Comparison of ENCODE assay signal across 13 cellular contexts in the genomic region with DNA sequence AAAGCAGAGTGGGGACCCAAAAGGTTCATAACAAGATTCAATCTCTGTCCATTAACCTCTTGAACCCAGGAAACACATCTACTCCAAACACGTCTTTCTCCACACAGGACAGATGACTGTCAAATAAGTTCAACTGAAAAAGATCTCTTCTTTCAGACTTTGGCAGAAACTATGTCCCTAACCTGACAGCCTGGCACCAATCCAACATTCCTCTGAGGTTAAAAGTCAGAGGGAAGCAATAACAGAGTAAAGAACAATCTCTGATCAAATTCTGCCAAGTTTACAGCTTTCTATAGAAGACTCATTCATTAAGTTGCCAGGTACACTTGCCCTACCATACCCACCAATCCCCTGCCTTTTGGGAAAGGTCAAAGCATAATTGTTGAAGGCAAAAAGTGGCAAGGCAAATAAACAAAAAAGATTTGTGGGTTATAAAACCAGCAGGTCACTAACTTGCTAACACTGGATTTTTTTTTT. TPM values are rescaled to one million over a fixed set of nuclear protein-coding genes. Genes with fewer than 3 reads are reported as not detected.
A peak's percentile ranks its signal among the peaks of the same experiment; 100 is the strongest.
DNase-seq lines count a peak whose midpoint lies in the region; ATAC-seq and TF ChIP-seq lines count a peak whose summit lies in the region.
"Had no signal": no experiment of that assay in that cellular context is flagged by ENCODE, and none has a peak within 500 bp of the region (broad histone marks: within the 10 kb centered on the region; RNA-seq: fewer than 3 reads in every experiment).

No MANE protein-coding gene starts in this region.

- H3K36me3 Mint-ChIP-seq in progenitor cell of endocrine pancreas (ENCODE audit: insufficient read depth) = peaks cover 14% of the 10 kb centered on the region

- H3F3A ChIP-seq in PC-9 (ENCODE audit: insufficient read depth, low read depth) = peaks cover 5% of the 10 kb centered on the region; the same call in 1 of the 2 replicates

- H3K9me3 Mint-ChIP-seq in progenitor cell of endocrine pancreas (ENCODE audit: low read depth) = no peaks in the 10 kb centered on the region

- no TSS peak for BruUV-seq in PC-9 (replicated peaks; lab: Mats Ljungman, UMichigan)

- H2AFZ ChIP-seq in PC-9 = no peak overlapping the region

- H3K27ac ChIP-seq in PC-9 (no peak overlapping the region), colonic mucosa (no peak overlapping the region)
- H3K27ac ChIP-seq: BLaER1 treated with 17β-estradiol and CSF1 and Interleukin-3, amounts not matched to agents 10 nM and 100 nM had no signal

- DNase-seq in ELR (ENCODE audit: low read depth) = peak; percentile 42
- peak; percentile 25 to 66 for DNase-seq in PC-9
- peak; percentile 45 for DNase-seq in colonic mucosa
- no peak for DNase-seq in progenitor cell of endocrine pancreas (ENCODE audit: low spot score, unreplicated experiment)
- DNase-seq in H7 = no peak
- no peak for DNase-seq in AG08395 (ENCODE audit: low spot score)
- no peak for DNase-seq in left cardiac atrium
- DNase-seq: activated naive CD4-positive, alpha-beta T cell treated with Interleukin-2 at 50 U/mL for 16 hours; GF-D8; stimulated activated CD4-positive, alpha-beta T cell treated with anti-CD3 and anti-CD28 coated beads, Interleukin-4, amount 100 ng/mL, for 4 hours; stimulated activated naive CD4-positive, alpha-beta T cell had no signal

- peak overlapping the region; percentile 15 for H3K27ac Mint-ChIP-seq in progenitor cell of endocrine pancreas

- H3K4me1 Mint-ChIP-seq in progenitor cell of endocrine pancreas (ENCODE audit: low read depth) = peaks cover 10% of the 10 kb centered on the region

- ATAC-seq in left cardiac atrium = no peak
- ATAC-seq in HG02798 (IDR thresholded peaks at IDR 0.05; ENCODE audit: poor library complexity, unreplicated experiment) = no peak

- H3K9me2 ChIP-seq in PC-9 (ENCODE audit: insufficient read depth) = no peaks in the 10 kb centered on the region

- peaks cover 40% of the 10 kb centered on the region for H3K79me2 ChIP-seq in PC-9 (ENCODE audit: low read depth)

- no peak overlapping the region for H3K4me3 ChIP-seq in PC-9
- H3K4me3 ChIP-seq in colonic mucosa = no peak overlapping the region
- H3K4me3 ChIP-seq in H7 (ENCODE audit: insufficient read depth, low read depth, low read length) = no peak overlapping the region
- H3K4me3 ChIP-seq: BLaER1 treated with 17β-estradiol and CSF1 and Interleukin-3, amounts not matched to agents 10 nM and 100 nM had no signal

- CTCF ChIA-PET in PC-9 (lab: Charles Lee) = interaction anchor here (0.6 kb wide), 1 partner anchor 999 kb away, joined by 3 read pairs; no protein-coding TSS in a partner anchor

- H3K9me3 ChIP-seq in PC-9 (ENCODE audit: insufficient read depth, low read depth) = no peaks in the 10 kb centered on the region
- no peaks in the 10 kb centered on the region for H3K9me3 ChIP-seq in colonic mucosa
- H3K9me3 ChIP-seq: BLaER1 treated with 17β-estradiol and CSF1 and Interleukin-3, amounts not matched to agents 10 nM and 100 nM had no signal

- H3K4me1 ChIP-seq in PC-9 (replicated peaks; ENCODE audit: insufficient read depth) (peaks cover 21% of the 10 kb centered on the region), colonic mucosa (no peaks in the 10 kb centered on the region)

- no peak for TF ChIP-seq CTCF in PC-9 (conservative IDR thresholded peaks at IDR 0.05)
- no peak for TF ChIP-seq CTCF in colonic mucosa (IDR thresholded peaks at IDR 0.05)
- TF ChIP-seq CTCF in progenitor cell of endocrine pancreas (IDR thresholded peaks at IDR 0.05; ENCODE audit: unreplicated experiment) = no peak

- POLR2A ChIA-PET in PC-9 (lab: Charles Lee; ENCODE audit: unreplicated experiment) = no interaction called here

- no peak overlapping the region; the same call in 1 of the 2 replicates for H3K4me2 ChIP-seq in PC-9
- H3K4me2 ChIP-seq: BLaER1 treated with 17β-estradiol and CSF1 and Interleukin-3, amounts not matched to agents 10 nM and 100 nM had no signal

- no peaks in the 10 kb centered on the region for H3K27me3 Mint-ChIP-seq in progenitor cell of endocrine pancreas

- H3K36me3 ChIP-seq in PC-9 (ENCODE audit: low read depth) = peaks cover 8% of the 10 kb centered on the region; the same call in 1 of the 2 replicates
- H3K36me3 ChIP-seq in colonic mucosa = no peaks in the 10 kb centered on the region
- peaks cover 4% of the 10 kb centered on the region for H3K36me3 ChIP-seq in H7 (replicated peaks; ENCODE audit: control insufficient read depth, insufficient read depth, low read length)
- H3K36me3 ChIP-seq: BLaER1 treated with 17β-estradiol and CSF1 and Interleukin-3, amounts not matched to agents 10 nM and 100 nM had no signal

- no peaks in the 10 kb centered on the region; the same call in 1 of the 2 replicates for H4K20me1 ChIP-seq in PC-9 (ENCODE audit: insufficient read depth)
- H4K20me1 ChIP-seq: BLaER1 treated with 17β-estradiol and CSF1 and Interleukin-3, amounts not matched to agents 10 nM and 100 nM had no signal

- no peak overlapping the region for H3K9ac ChIP-seq in colonic mucosa (ENCODE audit: low read depth in 2 of 2, low read length in 2 of 2)
- H3K9ac ChIP-seq: BLaER1 treated with 17β-estradiol and CSF1 and Interleukin-3, amounts not matched to agents 10 nM and 100 nM had no signal

- intact Hi-C loops in PC-9 (cut with micrococcal nuclease; ENCODE audit: unreplicated experiment) = no loop called here
- intact Hi-C loops in colonic mucosa (cut with DNase I) = no loop called here
- intact Hi-C loops in left cardiac atrium (cut with DNase I) = no loop called here

- H3K4me3 Mint-ChIP-seq in progenitor cell of endocrine pancreas (ENCODE audit: low read depth) = no peak overlapping the region

- H3K27me3 ChIP-seq in PC-9 (ENCODE audit: insufficient read depth, low read depth) (no peaks in the 10 kb centered on the region), colonic mucosa (no peaks in the 10 kb centered on the region), H7 (ENCODE audit: control insufficient read depth, insufficient read depth, low read length) (no peaks in the 10 kb centered on the region)

RNA-seq across cellular contexts. Expression of a gene that starts 31.9 kb away (rescaled TPM):
- total RNA-seq in PC-9 (2021) (30.2 and 30.7 TPM in 2 replicates), colonic mucosa (10 to 100 TPM; 33.7 to 38.7 TPM), progenitor cell of endocrine pancreas (29.1 and 30.3 TPM in 2 replicates), left cardiac atrium (10 to 100 TPM; 20.3 to 21.4 TPM)
- total RNA-seq in H7 (2014; rRNA removed; shearing (Covaris generic)) = 17.4 and 19.3 TPM in 2 replicates

RNA-seq across cellular contexts. Expression of a gene that starts 41.9 kb away (rescaled TPM):
- total RNA-seq in PC-9 (2021) = 16.0 and 18.2 TPM in 2 replicates
- 100 to 1,000 TPM; 168 to 188 TPM for total RNA-seq in colonic mucosa
- 8.5 and 10.6 TPM in 2 replicates for total RNA-seq in progenitor cell of endocrine pancreas
- 5.2 and 7.9 TPM in 2 replicates for total RNA-seq in H7 (2014; rRNA removed; shearing (Covaris generic))
- 1 to 10 TPM; 3.9 to 6.0 TPM for total RNA-seq in left cardiac atrium

RNA-seq across cellular contexts. Expression of a gene that starts 51.0 kb away (rescaled TPM):
- total RNA-seq in PC-9 (2021) (50.8 and 73.1 TPM in 2 replicates), colonic mucosa (10 to 100 TPM; 42.2 to 66.1 TPM), progenitor cell of endocrine pancreas (67.5 and 72.8 TPM in 2 replicates), left cardiac atrium (10 to 100 TPM; 25.4 to 30.7 TPM)
- 32.8 and 39.7 TPM in 2 replicates for total RNA-seq in H7 (2014; rRNA removed; shearing (Covaris generic))

Comparison
In these comparisons a context has a peak if more than half of its experiments do, and no peak if none do; other contexts are left out.
1. DNase-seq: peak in ELR (single experiment), PC-9 (2 of 2) and colonic mucosa (single experiment); none in progenitor cell of endocrine pancreas (single experiment), H7 (single experiment), AG08395 (single experiment) and left cardiac atrium (single experiment).